In genomic region chr9:108185613-108186012, GRCh38 we compare ENCODE assay signal across 17 cellular contexts.
A peak's percentile ranks its signal among the peaks of the same experiment; 100 is the strongest.
DNase-seq lines count a peak whose midpoint lies in the region; ATAC-seq and TF ChIP-seq lines count a peak whose summit lies in the region.
"Had no signal": no experiment of that assay in that cellular context is flagged by ENCODE, and none has a peak within 500 bp of the region (broad histone marks: within the 10 kb centered on the region; RNA-seq: fewer than 3 reads in every experiment).

No MANE protein-coding gene starts in this region.

- H3K27ac ChIP-seq in RWPE2 (ENCODE audit: poor library complexity, severe bottlenecking) (peak overlapping the region; percentile 60), hepatocyte (peak overlapping the region; percentile 54), mesodermal cell (ENCODE audit: low read depth, low read length, severe bottlenecking) (peak overlapping the region; percentile 10)
- H3K27ac ChIP-seq: BLaER1, C4-2B had no signal

- H3K4me2 ChIP-seq in hepatocyte: no peak overlapping the region
- H3K4me2 ChIP-seq: BLaER1 had no signal

- H4K20me1 ChIP-seq in hepatocyte (ENCODE audit: insufficient read depth, poor library complexity, severe bottlenecking): no peaks in the 10 kb centered on the region
- H4K20me1 ChIP-seq: BLaER1 had no signal

- H3K27me3 ChIP-seq in RWPE2 (ENCODE audit: insufficient read depth, poor library complexity, severe bottlenecking): no peaks in the 10 kb centered on the region
- no peaks in the 10 kb centered on the region for H3K27me3 ChIP-seq in hepatocyte
- H3K27me3 ChIP-seq: BLaER1 had no signal

- H3K9me3 ChIP-seq in RWPE2 (ENCODE audit: severe bottlenecking): no peaks in the 10 kb centered on the region
- H3K9me3 ChIP-seq in hepatocyte (ENCODE audit: low read depth): no peaks in the 10 kb centered on the region
- H3K9me3 ChIP-seq in mesodermal cell (ENCODE audit: control insufficient read depth, low read length): no peaks in the 10 kb centered on the region
- H3K9me3 ChIP-seq: BLaER1, Caco-2 had no signal

- H2AFZ ChIP-seq in hepatocyte: no peak overlapping the region
- H2AFZ ChIP-seq: GM23248 had no signal

- H3K79me2 ChIP-seq in hepatocyte: no peaks in the 10 kb centered on the region

- ATAC-seq in RWPE2 (ENCODE audit: low read depth) (no peak), esophagus mucosa (no peak)
- ATAC-seq: CD8-positive, alpha-beta T cell; GM12878 had no signal

- H3K4me1 ChIP-seq in RWPE2 (ENCODE audit: insufficient read depth, poor library complexity, severe bottlenecking): peaks cover 24% of the 10 kb centered on the region
- H3K4me1 ChIP-seq in hepatocyte (ENCODE audit: insufficient read depth): no peaks in the 10 kb centered on the region
- peaks cover 10% of the 10 kb centered on the region for H3K4me1 ChIP-seq in mesodermal cell (ENCODE audit: control insufficient read depth, insufficient read depth, low read length, poor library complexity, severe bottlenecking)

- H3K36me3 ChIP-seq in RWPE2 (ENCODE audit: low read depth) (no peaks in the 10 kb centered on the region), hepatocyte (replicated peaks; ENCODE audit: insufficient read depth, low read depth) (no peaks in the 10 kb centered on the region), mesodermal cell (ENCODE audit: control insufficient read depth, insufficient read depth, low read length) (no peaks in the 10 kb centered on the region)
- H3K36me3 ChIP-seq: BLaER1 had no signal

- 89% methylated on average over 5 of the region's 5 CpGs for WGBS in hepatocyte (ENCODE audit: low lambda C conversion rate, missing lambda C conversion rate)
- 81 to 96% methylated on average over 3 of the region's 5 CpGs for WGBS in mesodermal cell (ENCODE audit: insufficient coverage in 2 of 2), 2 experiments

- TF ChIP-seq CTCF in RWPE2 (IDR thresholded peaks at IDR 0.05; ENCODE audit: poor library complexity, severe bottlenecking) (no peak), hepatocyte (IDR thresholded peaks at IDR 0.05; ENCODE audit: poor library complexity) (no peak)

- H3K9me2 ChIP-seq in hepatocyte (replicated peaks; ENCODE audit: insufficient read depth): no peaks in the 10 kb centered on the region

- no peak overlapping the region for H3K4me3 ChIP-seq in RWPE2 (ENCODE audit: severe bottlenecking)
- H3K4me3 ChIP-seq in hepatocyte: no peak overlapping the region
- H3K4me3 ChIP-seq in mesodermal cell (ENCODE audit: extremely low read depth, insufficient read depth, low read length, poor library complexity, severe bottlenecking): no peak overlapping the region
- H3K4me3 ChIP-seq: BLaER1, GM12878, GM23248 had no signal

- DNase-seq in RWPE2 (ENCODE audit: low spot score) (no peak), hepatocyte (ENCODE audit: low spot score) (no peak), T1000 (lab: John Stamatoyannopoulos, UW) (no peak), A172 (ENCODE audit: low spot score) (no peak)
- DNase-seq: CD4-positive, CD25-positive, alpha-beta regulatory T cell; CD8-positive, alpha-beta T cell; DMS153; DND-41; GDM1; H7 had no signal

Comparison
In these comparisons a context has a peak if more than half of its experiments do, and no peak if none do; other contexts are left out.
1. H3K27ac ChIP-seq: peak in every context shown above with its lines; median percentile 60 in RWPE2; 54 in hepatocyte; 10 in mesodermal cell.